In the genomic region with DNA sequence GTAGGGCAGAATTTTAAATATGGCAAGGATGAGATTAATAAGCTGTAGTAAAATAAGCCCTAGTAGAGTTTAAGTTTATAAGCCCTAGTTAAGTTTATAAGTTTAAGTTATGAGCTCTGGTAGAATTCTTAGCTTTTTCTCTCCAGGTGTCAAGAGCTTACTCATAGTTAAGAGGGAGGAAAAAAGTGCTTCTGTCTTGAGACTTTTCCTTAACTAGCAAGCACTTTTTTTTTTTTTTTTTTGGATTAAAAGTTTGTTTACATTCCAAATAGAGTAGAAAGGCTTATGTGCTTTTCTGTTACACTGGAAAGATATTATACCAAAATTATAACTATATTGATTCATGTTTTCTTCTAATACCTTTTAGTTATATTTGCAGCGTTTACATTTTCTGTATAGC, we compare ENCODE assay signal across 23 cellular contexts. TPM values are rescaled to one million over a fixed set of nuclear protein-coding genes. Genes with fewer than 3 reads are reported as not detected.
A peak's percentile ranks its signal among the peaks of the same experiment; 100 is the strongest.
DNase-seq lines count a peak whose midpoint lies in the region; ATAC-seq, FAIRE-seq and TF ChIP-seq lines count a peak whose summit lies in the region.
"Had no signal": no experiment of that assay in that cellular context is flagged by ENCODE, and none has a peak within 500 bp of the region (broad histone marks: within the 10 kb centered on the region; RNA-seq: fewer than 3 reads in every experiment).

No MANE protein-coding gene starts in this region.

- H3K4me3 ChIP-seq in adipocyte (ENCODE audit: low read length): no peak overlapping the region
- no peak overlapping the region for H3K4me3 ChIP-seq in psoas muscle

- H3K27me3 ChIP-seq in adipocyte (replicated peaks; ENCODE audit: control insufficient read depth, insufficient read depth, low read length) (no peaks in the 10 kb centered on the region), foreskin keratinocyte (no peaks in the 10 kb centered on the region), psoas muscle (ENCODE audit: insufficient read depth in 3 of 3, low read length in 2 of 3) (no peaks in the 10 kb centered on the region)

- H3K4me1 ChIP-seq in adipocyte (ENCODE audit: control insufficient read depth, insufficient read depth, low read length): peaks cover 23% of the 10 kb centered on the region
- H3K4me1 ChIP-seq in foreskin keratinocyte: peaks cover 36% of the 10 kb centered on the region
- peaks cover 19% of the 10 kb centered on the region for H3K4me1 ChIP-seq in psoas muscle

- no peak for FAIRE-seq in GM12892 (lab: Jason Lieb, UNC)
- FAIRE-seq: D721Med, H54 had no signal

- H3K9me3 ChIP-seq in adipocyte (ENCODE audit: control insufficient read depth, low read length) (no peaks in the 10 kb centered on the region), psoas muscle (no peaks in the 10 kb centered on the region)

- no peak for TF ChIP-seq POLR2A in GM12892 (IDR thresholded peaks at IDR 0.05; ENCODE audit: low read depth, low read length)

- H3K27ac ChIP-seq in foreskin keratinocyte (peak overlapping the region; percentile 59), psoas muscle (peak overlapping the region; percentile 85)
- H3K27ac ChIP-seq: C4-2B, KMS-11 had no signal

- no peak overlapping the region for H3K9ac ChIP-seq in adipocyte (ENCODE audit: low read length)
- H3K9ac ChIP-seq: KMS-11 had no signal

- intact Hi-C loops in psoas muscle (cut with DNase I): no loop called here

- DNase-seq in EH (ENCODE audit: low read depth) (peak; percentile 44), adipocyte (ENCODE audit: low read depth) (peak; percentile 31), foreskin keratinocyte (peak in 1 of 2 donors; percentile 22), psoas muscle (no peak), mucosa of gallbladder (ENCODE audit: low spot score) (no peak), GM12892 (ENCODE audit: insufficient read length) (no peak), amygdala (lab: John Stamatoyannopoulos, UW) (no peak)
- DNase-seq: ACHN; activated CD4-positive, alpha-beta T cell treated with anti-CD3 and anti-CD28 coated beads for 4 hours; amniotic stem cell; cerebellar nuclear complex; effector CD8-positive, alpha-beta T cell; glutamatergic neuron; NCI-H187; NCI-H748 treated with DMSO at 0.1 percent for 48 hours; stimulated activated CD8-positive, alpha-beta memory T cell treated with anti-CD3 and anti-CD28 coated beads, Interleukin-4, amount 100 ng/mL, for 48 hours; substantia nigra had no signal

- WGBS in psoas muscle, 3 donors: 92 to 98% (median 95%) methylated on average over 1 of the region's 1 CpG

- no peak for TF ChIP-seq CTCF in foreskin keratinocyte (conservative IDR thresholded peaks at IDR 0.05)
- no peak for TF ChIP-seq CTCF in psoas muscle (IDR thresholded peaks at IDR 0.05)

- ATAC-seq in foreskin keratinocyte (no peak), psoas muscle (no peak), GM21360 (IDR thresholded peaks at IDR 0.05; ENCODE audit: unreplicated experiment) (no peak)
- ATAC-seq: Right ventricle myocardium inferior had no signal

- H3K36me3 ChIP-seq in adipocyte (ENCODE audit: control insufficient read depth, insufficient read depth, low read length, severe bottlenecking) (no peaks in the 10 kb centered on the region), psoas muscle (ENCODE audit: insufficient read depth in 1 of 2, low read depth in 1 of 2) (no peaks in the 10 kb centered on the region)

RNA-seq across cellular contexts. Expression of a gene that starts 25.5 kb away (rescaled TPM):
- total RNA-seq in foreskin keratinocyte: 5.1 and 5.3 TPM in 2 replicates
- 1.1 and 1.3 TPM in 2 replicates for polyA plus RNA-seq in foreskin keratinocyte
- total RNA-seq in psoas muscle: 10 to 100 TPM; 11.3 to 12.5 (median 12.3) TPM
- polyA plus RNA-seq in psoas muscle: 1 to 10 TPM; 2.3 to 6.5 (median 6.5) TPM
- total RNA-seq in mucosa of gallbladder: 47.5 TPM
- not detected for polyA plus RNA-seq in GM12892 (2012; ENCODE audit: missing spikeins)

Comparison
In these comparisons a context has a peak if more than half of its experiments do, and no peak if none do; other contexts are left out.
1. DNase-seq: peak in EH (single experiment) and adipocyte (single experiment); none in psoas muscle (0 of 2), mucosa of gallbladder (single experiment), GM12892 (single experiment) and amygdala (0 of 56).